ENCODE assay signal across 24 cellular contexts in genomic region chr5:58800410-58800809, GRCh38.
"Had no signal": no experiment of that assay in that cellular context is flagged by ENCODE, and none has a peak within 500 bp of the region (broad histone marks: within the 10 kb centered on the region; RNA-seq: fewer than 3 reads in every experiment).

No MANE protein-coding gene starts in this region.

- H3K27me3 ChIP-seq: adrenal gland, body of pancreas, cardiac muscle cell, colonic mucosa, neutrophil had no signal

- DNase-seq: activated CD4-positive, alpha-beta T cell treated with anti-CD3 and anti-CD28 coated beads for 1 hour; activated CD4-positive, alpha-beta T cell treated with anti-CD3 and anti-CD28 coated beads, Interleukin-2, amount 10 ng/mL, durations not matched to agents 7 days and 5 days; activated CD8-positive, alpha-beta T cell treated with anti-CD3 and anti-CD28 coated beads for 36 hours; activated T-cell treated with anti-CD3 and anti-CD28 coated beads, Interleukin-2, amount 50 U/mL, for 4 hours; adrenal gland; aorta; body of pancreas; cerebellar nuclear complex; colonic mucosa; effector CD8-positive, alpha-beta T cell; esophagus squamous epithelium; foreskin melanocyte; islet precursor cell; left ventricle myocardium inferior; mucosa of descending colon; stimulated activated CD4-positive, alpha-beta T cell treated with anti-CD3 and anti-CD28 coated beads, Interleukin-12 subunit alpha, Interleukin-12 subunit beta, amount 100 ng/mL, for 4 hours; stimulated activated CD4-positive, alpha-beta T cell treated with anti-CD3 and anti-CD28 coated beads, Interleukin-4, amount 100 ng/mL, for 24 hours; T-helper 9 cell had no signal

- H3K4me3 ChIP-seq: adrenal gland, body of pancreas, cardiac muscle cell, colonic mucosa, esophagus squamous epithelium, left ventricle myocardium inferior, lung, mucosa of descending colon, skin epidermis, thoracic aorta had no signal

- H3K36me3 ChIP-seq: adrenal gland, cardiac muscle cell, colonic mucosa, esophagus squamous epithelium, left ventricle myocardium inferior, neutrophil, thoracic aorta had no signal

- H3K27ac ChIP-seq: adrenal gland, body of pancreas, cardiac muscle cell, colonic mucosa, epithelial cell of prostate, esophagus squamous epithelium, left ventricle myocardium inferior, neutrophil, skin epidermis, thoracic aorta had no signal

- H3K4me1 ChIP-seq: adrenal gland, body of pancreas, colonic mucosa, esophagus squamous epithelium, left ventricle myocardium inferior had no signal

- H3K9me3 ChIP-seq: adrenal gland, body of pancreas, colonic mucosa, esophagus squamous epithelium, left ventricle myocardium inferior, mucosa of descending colon, neutrophil, thoracic aorta had no signal
